ENCODE assay signal across 9 cellular contexts in the genomic region with DNA sequence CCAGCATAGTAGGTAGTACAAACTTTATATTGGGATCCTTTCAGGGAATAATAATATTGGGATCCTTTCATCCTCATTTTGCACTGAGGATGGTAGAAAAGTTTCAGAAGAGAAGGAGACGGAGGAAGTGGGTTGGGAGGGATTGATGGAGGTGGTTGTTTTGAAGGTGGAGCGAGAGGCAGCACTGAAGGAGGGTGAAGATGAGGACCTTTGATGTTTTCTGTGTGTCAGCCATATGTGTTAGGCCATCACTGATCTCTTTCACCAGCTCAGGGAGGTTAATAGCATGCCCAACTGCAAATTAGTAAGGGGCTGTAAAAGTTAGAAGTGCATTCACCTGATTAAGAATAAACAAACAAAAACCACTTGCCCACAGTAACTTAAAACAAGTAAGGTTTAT.
"Had no signal": no experiment of that assay in that cellular context is flagged by ENCODE, and none has a peak within 500 bp of the region (broad histone marks: within the 10 kb centered on the region; RNA-seq: fewer than 3 reads in every experiment).

No MANE protein-coding gene starts in this region.

- ATAC-seq: GM23338, HCT116 had no signal

- H2AFZ ChIP-seq: GM23248, GM23338 had no signal

- H3K4me2 ChIP-seq: GM23338 had no signal

- DNase-seq: GM23248, GOT3, H7, H9, HCEC 1CT, HFFc6 had no signal

- H3K27ac ChIP-seq: GM23248 had no signal

- H3K9ac ChIP-seq: GM23248 had no signal

- H3K4me3 ChIP-seq: GM23248, GM23338, HAP-1 had no signal

- H3K4me1 ChIP-seq: HAP-1 had no signal

- H3K36me3 ChIP-seq: HAP-1 had no signal

- H3K9me3 ChIP-seq: HAP-1 had no signal
